ENCODE assay signal across 24 cellular contexts in genomic region chr17:59520276-59520675, GRCh38. TPM values are rescaled to one million over a fixed set of nuclear protein-coding genes. Genes with fewer than 3 reads are reported as not detected.
DNase-seq lines count a peak whose midpoint lies in the region; ATAC-seq, FAIRE-seq and TF ChIP-seq lines count a peak whose summit lies in the region.
"Had no signal": no experiment of that assay in that cellular context is flagged by ENCODE, and none has a peak within 500 bp of the region (broad histone marks: within the 10 kb centered on the region; RNA-seq: fewer than 3 reads in every experiment).

No MANE protein-coding gene starts in this region.

- WGBS in K562 (ENCODE audit: insufficient coverage, low coverage, missing lambda C conversion rate), result 6% methylated on average over 5 of the region's 5 CpGs

- CTCF ChIA-PET in HCT116 (lab: Charles Lee) (interaction anchor here (1.6 to 1.8 kb wide), 2 partner anchors 39 kb away, joined by 3 to 7 read pairs; no protein-coding TSS in a partner anchor), K562 (lab: Yijun Ruan, JAX; ENCODE audit: low intra/inter-chr PET ratio) (interaction anchor here (0.8 kb wide), 1 partner anchor 208 kb away, joined by 10 read pairs; no protein-coding TSS in a partner anchor)
- CTCF ChIA-PET in CD8-positive, alpha-beta memory T cell (lab: Charles Lee), result no interaction called here

- H3K9me3 Mint-ChIP-seq in CD8-positive, alpha-beta memory T cell, result no peaks in the 10 kb centered on the region
- no peaks in the 10 kb centered on the region for H3K9me3 Mint-ChIP-seq in nephron progenitor cell
- H3K9me3 Mint-ChIP-seq: CD4-positive, alpha-beta T cell; GM23338; HFFc6; IgD-negative memory B cell had no signal

- no peaks in the 10 kb centered on the region for H3K9me2 ChIP-seq in HCT116 (ENCODE audit: insufficient read depth)

- H3K79me2 ChIP-seq in HCT116 (ENCODE audit: insufficient read depth, low read length), result no peaks in the 10 kb centered on the region
- no peaks in the 10 kb centered on the region for H3K79me2 ChIP-seq in K562 (ENCODE audit: control insufficient read depth, insufficient read depth, low read length)

- H3K9ac ChIP-seq in HCT116 (ENCODE audit: low read length), result no peak overlapping the region
- no peak overlapping the region for H3K9ac ChIP-seq in K562 (ENCODE audit: insufficient read depth in 1 of 2, low read depth in 2 of 2, low read length in 2 of 2)
- no peak overlapping the region for H3K9ac ChIP-seq in subcutaneous abdominal adipose tissue (ENCODE audit: low read length in 5 of 5)

- H3K27me3 Mint-ChIP-seq in CD8-positive, alpha-beta memory T cell, result peaks cover 7 to 21% of the 10 kb centered on the region in 2 donors
- H3K27me3 Mint-ChIP-seq in nephron progenitor cell (ENCODE audit: low read depth, poor library complexity), result peaks cover 7% of the 10 kb centered on the region

- RAD21 ChIA-PET in HCT116 (lab: Charles Lee; ENCODE audit: low non-redundant PET in 1 of 2, low total read pairs in 2 of 2, uncharacterized antibody in 2 of 2, unreplicated experiment in 2 of 2), result no interaction called here

- H3K4me1 ChIP-seq in HCT116 (ENCODE audit: control insufficient read depth in 1 of 2, insufficient read depth in 2 of 2, low read length in 2 of 2) (peaks cover 0 to 10% of the 10 kb centered on the region in 2 experiments; a peak in 2 of 4 replicates), K562 (replicated peaks in 1 of 2; ENCODE audit: control insufficient read depth in 2 of 2, insufficient read depth in 2 of 2, low read length in 2 of 2) (peaks cover 0 to 7% of the 10 kb centered on the region in 2 experiments; a peak in 2 of 5 replicates), subcutaneous abdominal adipose tissue (ENCODE audit: control insufficient read depth in 5 of 5, insufficient read depth in 5 of 5, low read length in 5 of 5) (peaks cover 3 to 22% (median 12%) of the 10 kb centered on the region in 5 donors)
- H3K4me1 ChIP-seq in CD8-positive, alpha-beta memory T cell (ENCODE audit: insufficient read depth, low read length), result no peaks in the 10 kb centered on the region

- H3K36me3 Mint-ChIP-seq in CD8-positive, alpha-beta memory T cell, result no peaks in the 10 kb centered on the region
- H3K36me3 Mint-ChIP-seq in nephron progenitor cell (ENCODE audit: low read depth), result no peaks in the 10 kb centered on the region
- H3K36me3 Mint-ChIP-seq: IgD-negative memory B cell had no signal

- H3K9me3 ChIP-seq in HCT116 (ENCODE audit: control insufficient read depth in 1 of 2, insufficient read depth in 1 of 2, low read depth in 1 of 2, low read length in 2 of 2) (no peaks in the 10 kb centered on the region), K562 (replicated peaks; ENCODE audit: control insufficient read depth, insufficient read depth, low read depth, low read length) (no peaks in the 10 kb centered on the region), subcutaneous abdominal adipose tissue (ENCODE audit: control insufficient read depth in 5 of 5, low read length in 5 of 5) (no peaks in the 10 kb centered on the region)
- H3K9me3 ChIP-seq in CD8-positive, alpha-beta memory T cell (ENCODE audit: low read length), result no peaks in the 10 kb centered on the region
- H3K9me3 ChIP-seq: BE2C had no signal

- H3K27ac Mint-ChIP-seq in CD8-positive, alpha-beta memory T cell, result no peak overlapping the region
- no peak overlapping the region for H3K27ac Mint-ChIP-seq in nephron progenitor cell
- H3K27ac Mint-ChIP-seq: CD4-positive, alpha-beta T cell; GM23338; HFFc6; IgD-negative memory B cell had no signal

- intact Hi-C loops in HCT116 (cut with micrococcal nuclease), result loop anchor here (2.0 kb wide), 1 partner anchor 41 kb away; no protein-coding TSS in a partner anchor
- intact Hi-C loops in K562 (cut with micrococcal nuclease), result loop anchor here (5.0 to 10.0 kb wide), 2 partner anchors 102 to 225 kb away; no protein-coding TSS in a partner anchor

- no peaks in the 10 kb centered on the region for H3K9me1 ChIP-seq in K562 (ENCODE audit: control insufficient read depth, insufficient read depth, low read length)

- H2AFZ ChIP-seq in HCT116 (ENCODE audit: low read depth, low read length, poor library complexity, severe bottlenecking) (peak overlapping the region; percentile 87), K562 (ENCODE audit: low read depth, low read length) (0 out of 2 replicates have a peak overlapping the region, but pooled peaks have one; percentile 17)

- BruUV-seq in HCT116 (replicated peaks; lab: Mats Ljungman, UMichigan) (no TSS peak), K562 (replicated peaks; lab: Mats Ljungman, UMichigan) (no TSS peak)

- H3K36me3 ChIP-seq in HCT116 (ENCODE audit: control insufficient read depth in 1 of 2, insufficient read depth in 2 of 2, low read length in 2 of 2) (no peaks in the 10 kb centered on the region), K562 (ENCODE audit: control insufficient read depth, insufficient read depth, low read length) (no peaks in the 10 kb centered on the region), subcutaneous abdominal adipose tissue (ENCODE audit: control insufficient read depth in 5 of 5, insufficient read depth in 5 of 5, low read length in 5 of 5) (no peaks in the 10 kb centered on the region)
- H3K36me3 ChIP-seq in CD8-positive, alpha-beta memory T cell (ENCODE audit: insufficient read depth, low read length), result no peaks in the 10 kb centered on the region
- H3K36me3 ChIP-seq: BE2C had no signal

- H3K4me1 Mint-ChIP-seq in CD8-positive, alpha-beta memory T cell, result peaks cover 4 to 6% (median 5%) of the 10 kb centered on the region in 3 donors
- H3K4me1 Mint-ChIP-seq in nephron progenitor cell, result peaks cover 10% of the 10 kb centered on the region
- H3K4me1 Mint-ChIP-seq: GM23338 had no signal

- H4K20me1 ChIP-seq in HCT116 (ENCODE audit: insufficient read depth) (no peaks in the 10 kb centered on the region), K562 (replicated peaks; ENCODE audit: control insufficient read depth, insufficient read depth, low read length) (no peaks in the 10 kb centered on the region)

- H3K27me3 ChIP-seq in HCT116 (ENCODE audit: insufficient read depth, low read length) (no peaks in the 10 kb centered on the region), K562 (ENCODE audit: control insufficient read depth in 2 of 2, insufficient read depth in 2 of 2, low read length in 2 of 2) (peaks cover 0 to 4% of the 10 kb centered on the region in 2 experiments; a peak in 1 of 5 replicates), subcutaneous abdominal adipose tissue (ENCODE audit: control insufficient read depth in 5 of 5, insufficient read depth in 4 of 5, low read length in 5 of 5) (no peaks in the 10 kb centered on the region)
- no peaks in the 10 kb centered on the region for H3K27me3 ChIP-seq in CD8-positive, alpha-beta memory T cell (ENCODE audit: insufficient read depth, low read length, poor library complexity, severe bottlenecking)
- H3K27me3 ChIP-seq: BE2C had no signal

- H3K4me2 ChIP-seq in HCT116 (ENCODE audit: low read length), result no peak overlapping the region
- no peak overlapping the region for H3K4me2 ChIP-seq in K562 (ENCODE audit: insufficient read depth, low read length)
- H3K4me2 ChIP-seq: GM23338 had no signal

- H3K4me3 Mint-ChIP-seq in CD8-positive, alpha-beta memory T cell, result no peak overlapping the region
- H3K4me3 Mint-ChIP-seq in nephron progenitor cell, result no peak overlapping the region
- H3K4me3 Mint-ChIP-seq: CD4-positive, alpha-beta T cell; GM23338; HFFc6; IgD-negative memory B cell had no signal

- DNase-seq in HCT116 (ENCODE audit: low read depth, low spot score), result no peak
- peak; percentile 12 for DNase-seq in NCI-H69 (lab: John Stamatoyannopoulos, UW)
- DNase-seq in K562 (ENCODE audit: extremely low read depth in 1 of 4, low spot score in 3 of 4), result no peak
- no peak for DNase-seq in DMS 273 treated with DMSO at 0.1 percent for 48 hours (lab: John Stamatoyannopoulos, UW)
- no peak for DNase-seq in putamen (ENCODE audit: low spot score)
- no peak for DNase-seq in CD8-positive, alpha-beta memory T cell
- DNase-seq in nephron progenitor cell, result no peak
- DNase-seq: ACHN; BE2C; C1 segment of cervical spinal cord; CD4-positive, alpha-beta T cell; DMS53; DND-41; EL; HCEC 1CT; HFFc6; KG1 had no signal

- ATAC-seq in HCT116, result no peak
- no peak for ATAC-seq in K562

- TF ChIP-seq EP300 in K562 (IDR thresholded peaks at IDR 0.05; ENCODE audit: low read length), result no peak

- POLR2A ChIA-PET in HCT116 (lab: Charles Lee) (no interaction called here), K562 (lab: Yijun Ruan, JAX) (interaction anchor here (2.0 kb wide), 1 partner anchor 99 kb away, joined by 5 read pairs; the partner anchor contains the start of gene CLTC)
- POLR2A ChIA-PET in CD8-positive, alpha-beta memory T cell (lab: Charles Lee), result no interaction called here

- in situ Hi-C loops in K562 (cut with MboI), result no loop called here

- TF ChIP-seq RAD21 in HCT116 (IDR thresholded peaks at IDR 0.05; ENCODE audit: low read depth) (no peak), K562 (CRISPR knock-in tag; conservative IDR thresholded peaks at IDR 0.05 in 1 of 2, IDR thresholded peaks at IDR 0.05 in 1 of 2) (no peak)

- H3K4me3 ChIP-seq in HCT116 (replicated peaks in 1 of 2; ENCODE audit: low read depth in 1 of 2, low read length in 2 of 2) (no peak overlapping the region), K562 (no peak overlapping the region), subcutaneous abdominal adipose tissue (ENCODE audit: low read depth in 1 of 5, low read length in 5 of 5) (no peak overlapping the region)
- H3K4me3 ChIP-seq in CD8-positive, alpha-beta memory T cell (ENCODE audit: low read length), result no peak overlapping the region
- H3K4me3 ChIP-seq: GM23338 had no signal

- TF ChIP-seq POLR2A in HCT116 (IDR thresholded peaks at IDR 0.05; ENCODE audit: borderline replicate concordance, extremely low read depth, insufficient read depth, insufficient read length) (no peak), K562 (conservative IDR thresholded peaks at IDR 0.05) (no peak)

- no peak for FAIRE-seq in K562 (lab: Jason Lieb, UNC)
- FAIRE-seq: A204.1, GM12891, H54, HTR-8/SVneo had no signal

- TF ChIP-seq CTCF in HCT116 (IDR thresholded peaks at IDR 0.05 in 2 of 3, conservative IDR thresholded peaks at IDR 0.05 in 1 of 3; ENCODE audit: borderline replicate concordance in 1 of 3, insufficient read depth in 1 of 3, low read depth in 2 of 3, low read length in 2 of 3) (no peak), K562 (IDR thresholded peaks at IDR 0.05 in 2 of 3, conservative IDR thresholded peaks at IDR 0.05 in 1 of 3; ENCODE audit: insufficient read depth in 2 of 3, low read depth in 1 of 3, low read length in 3 of 3) (no peak), nephron progenitor cell (IDR thresholded peaks at IDR 0.05) (no peak)

- H3K27ac ChIP-seq in HCT116 (ENCODE audit: low read depth, low read length) (no peak overlapping the region), K562 (ENCODE audit: extremely low read depth, low read depth, low read length) (no peak overlapping the region), subcutaneous abdominal adipose tissue (ENCODE audit: low read depth, low read length) (peak overlapping the region; percentile 88)
- no peak overlapping the region for H3K27ac ChIP-seq in CD8-positive, alpha-beta memory T cell (ENCODE audit: low read depth, low read length)

RNA-seq across cellular contexts. Expression of gene DHX40, which starts 45.1 kb away (rescaled TPM):
- total RNA-seq in HCT116 (2021; ENCODE audit: unreplicated experiment), result 58.7 TPM
- polyA plus RNA-seq in HCT116 (2012), result 28.1 and 38.5 TPM in 2 replicates
- 22.1 and 45.7 TPM in 2 replicates for total RNA-seq in K562 (2011; cell fraction: chromatin; rRNA removed; ENCODE audit: low replicate concordance)
- total RNA-seq in K562 (2011; cell fraction: nucleolus; rRNA removed), result 8.0 and 11.2 TPM in 2 replicates
- total RNA-seq in K562 (2011; cell fraction: nucleoplasm; rRNA removed), result 12.7 and 15.3 TPM in 2 replicates
- total RNA-seq in K562 (2014; rRNA removed), result 17.0 and 21.7 TPM in 2 replicates
- total RNA-seq in K562 (2014; rRNA removed; fragmentation: Illumina TruSeq; extraction: Trizol), result 26.4 and 31.6 TPM in 2 replicates
- total RNA-seq in K562 (2015; rRNA removed; fragmentation: Illumina TruSeq; extraction: Trizol), result 18.5 and 21.4 TPM in 2 replicates
- 18.2 and 18.5 TPM in 2 replicates for total RNA-seq in K562 (2021)
- 26.7 and 38.6 TPM in 2 replicates for polyA plus RNA-seq in K562 (2011; rRNA removed)
- polyA plus RNA-seq in K562 (2011; cell fraction: cytosol; rRNA removed), result 6.1 and 13.1 TPM in 2 replicates
- 10.3 and 17.9 TPM in 2 replicates for polyA plus RNA-seq in K562 (2011; cell fraction: nucleus; rRNA removed)
- 15.2 and 21.3 TPM in 2 replicates for polyA plus RNA-seq in K562 (2012)
- 18.7 and 18.9 TPM in 2 replicates for polyA plus RNA-seq in K562 (2014; fragmentation: Illumina TruSeq; extraction: Trizol)
- 1 to 10 TPM; 7.2 to 7.3 TPM for polyA plus RNA-seq in K562 (2014; fragmentation: Nextera tagmentation; extraction: Ambion mirVana)
- 15.5 and 16.4 TPM in 2 replicates for polyA plus RNA-seq in K562 (2014; rRNA removed)
- polyA minus RNA-seq in K562 (2011; rRNA and poly(A)+ RNA removed), result 45.2 and 48.4 TPM in 2 replicates
- polyA minus RNA-seq in K562 (2011; cell fraction: cytosol; rRNA and poly(A)+ RNA removed), result 22.1 and 23.2 TPM in 2 replicates
- polyA minus RNA-seq in K562 (2011; cell fraction: nucleus; rRNA and poly(A)+ RNA removed), result 11.0 and 15.9 TPM in 2 replicates
- 10 to 100 TPM; 17.9 to 22.3 TPM for total RNA-seq in CD8-positive, alpha-beta memory T cell
- polyA plus RNA-seq in CD8-positive, alpha-beta memory T cell, result 23.2 TPM

Comparison
In these comparisons a context has a peak if more than half of its experiments do, and no peak if none do; other contexts are left out.
1. Of the 22 proteins assayed by ChIP-seq in both K562 and HCT116: peak only in K562: CEBPB; only in HCT116: none; in both: none; in neither: 21.